15 cellular contexts compared by ENCODE assay signal in genomic region chr2:230262246-230262645, GRCh38. TPM values are rescaled to one million over a fixed set of nuclear protein-coding genes. Genes with fewer than 3 reads are reported as not detected.
DNase-seq lines count a peak whose midpoint lies in the region; ATAC-seq lines count a peak whose summit lies in the region.
"Had no signal": no experiment of that assay in that cellular context is flagged by ENCODE, and none has a peak within 500 bp of the region (broad histone marks: within the 10 kb centered on the region; RNA-seq: fewer than 3 reads in every experiment).

No MANE protein-coding gene starts in this region.

- POLR2A ChIA-PET in activated CD4-positive, alpha-beta memory T cell treated with anti-CD3 and anti-CD28 coated beads for 36 hours (lab: Charles Lee): no interaction called here

- CTCF ChIA-PET in activated naive CD4-positive, alpha-beta T cell treated with anti-CD3 and anti-CD28 coated beads for 36 hours (lab: Charles Lee): no interaction called here
- CTCF ChIA-PET in activated CD4-positive, alpha-beta memory T cell treated with anti-CD3 and anti-CD28 coated beads for 36 hours (lab: Charles Lee): interaction anchor here (0.9 kb wide), 1 partner anchor 25 kb away, joined by 3 read pairs; no protein-coding TSS in a partner anchor

- intact Hi-C loops in activated naive CD4-positive, alpha-beta T cell treated with anti-CD3 and anti-CD28 coated beads for 36 hours (cut with micrococcal nuclease): loop anchor here (1.0 to 2.0 kb wide), 3 partner anchors 8 to 57 kb away; no protein-coding TSS in a partner anchor
- intact Hi-C loops in activated CD4-positive, alpha-beta memory T cell treated with anti-CD3 and anti-CD28 coated beads for 36 hours (cut with micrococcal nuclease): no loop called here

- peaks cover 9% of the 10 kb centered on the region for H3K9me3 Mint-ChIP-seq in activated naive CD4-positive, alpha-beta T cell treated with anti-CD3 and anti-CD28 coated beads for 36 hours
- H3K9me3 Mint-ChIP-seq in activated CD4-positive, alpha-beta memory T cell treated with anti-CD3 and anti-CD28 coated beads for 36 hours: peaks cover 10% of the 10 kb centered on the region
- H3K9me3 Mint-ChIP-seq in effector memory CD8-positive, alpha-beta T cell: no peaks in the 10 kb centered on the region

- peak overlapping the region; percentile 45 for H3K4me3 Mint-ChIP-seq in activated naive CD4-positive, alpha-beta T cell treated with anti-CD3 and anti-CD28 coated beads for 36 hours
- H3K4me3 Mint-ChIP-seq in activated CD4-positive, alpha-beta memory T cell treated with anti-CD3 and anti-CD28 coated beads for 36 hours: peak overlapping the region; percentile 42
- peak overlapping the region; percentile 5 to 52 for H3K4me3 Mint-ChIP-seq in effector memory CD8-positive, alpha-beta T cell
- H3K4me3 Mint-ChIP-seq: type B pancreatic cell had no signal

- peaks cover 41% of the 10 kb centered on the region for H3K4me1 Mint-ChIP-seq in activated naive CD4-positive, alpha-beta T cell treated with anti-CD3 and anti-CD28 coated beads for 36 hours (ENCODE audit: low read depth)
- peaks cover 64% of the 10 kb centered on the region for H3K4me1 Mint-ChIP-seq in activated CD4-positive, alpha-beta memory T cell treated with anti-CD3 and anti-CD28 coated beads for 36 hours (ENCODE audit: low read depth)
- H3K4me1 Mint-ChIP-seq in effector memory CD8-positive, alpha-beta T cell (ENCODE audit: low read depth in 2 of 2): peaks cover 39 to 55% of the 10 kb centered on the region in 2 donors

- no peak for DNase-seq in activated naive CD4-positive, alpha-beta T cell treated with anti-CD3 and anti-CD28 coated beads for 36 hours
- DNase-seq in activated naive CD4-positive, alpha-beta T cell treated with Interleukin-2 at 50 U/mL for 16 hours: no peak
- no peak for DNase-seq in activated CD4-positive, alpha-beta memory T cell treated with anti-CD3 and anti-CD28 coated beads for 36 hours
- no peak for DNase-seq in effector memory CD8-positive, alpha-beta T cell
- DNase-seq in SIG-M5 (lab: John Stamatoyannopoulos, UW) (no peak), NCI-H187 treated with DMSO at 0.1 percent for 48 hours (lab: John Stamatoyannopoulos, UW) (no peak), NOMO-1 treated with DMSO at 0.1 percent for 48 hours (lab: John Stamatoyannopoulos, UW; ENCODE audit: unreplicated experiment) (no peak)
- DNase-seq: DMS79 treated with DMSO at 0.1 percent for 48 hours; GOT3; NCI-H2227 treated with DMSO at 0.1 percent for 48 hours; stimulated activated CD4-positive, alpha-beta T cell treated with anti-CD3 and anti-CD28 coated beads, Interleukin-15, amount 100 ng/mL, for 24 hours had no signal

- peak; percentile 59 for ATAC-seq in effector memory CD8-positive, alpha-beta T cell (replicated peaks)
- ATAC-seq in GM18502 (IDR thresholded peaks at IDR 0.05; ENCODE audit: poor library complexity, unreplicated experiment): no peak
- ATAC-seq: left lobe of liver had no signal

- peak overlapping the region; percentile 82 for H3K27ac Mint-ChIP-seq in activated naive CD4-positive, alpha-beta T cell treated with anti-CD3 and anti-CD28 coated beads for 36 hours
- peak overlapping the region; percentile 67 for H3K27ac Mint-ChIP-seq in activated CD4-positive, alpha-beta memory T cell treated with anti-CD3 and anti-CD28 coated beads for 36 hours
- H3K27ac Mint-ChIP-seq in effector memory CD8-positive, alpha-beta T cell: peak overlapping the region; percentile 21 to 83
- H3K27ac Mint-ChIP-seq: type B pancreatic cell had no signal

- no peaks in the 10 kb centered on the region for H3K27me3 Mint-ChIP-seq in activated naive CD4-positive, alpha-beta T cell treated with anti-CD3 and anti-CD28 coated beads for 36 hours (ENCODE audit: low read depth)
- no peaks in the 10 kb centered on the region for H3K27me3 Mint-ChIP-seq in activated CD4-positive, alpha-beta memory T cell treated with anti-CD3 and anti-CD28 coated beads for 36 hours
- no peaks in the 10 kb centered on the region for H3K27me3 Mint-ChIP-seq in effector memory CD8-positive, alpha-beta T cell
- H3K27me3 Mint-ChIP-seq: type B pancreatic cell had no signal

- H3K36me3 Mint-ChIP-seq in activated naive CD4-positive, alpha-beta T cell treated with anti-CD3 and anti-CD28 coated beads for 36 hours (ENCODE audit: low read depth): peaks cover 48% of the 10 kb centered on the region
- peaks cover 78% of the 10 kb centered on the region for H3K36me3 Mint-ChIP-seq in activated CD4-positive, alpha-beta memory T cell treated with anti-CD3 and anti-CD28 coated beads for 36 hours
- H3K36me3 Mint-ChIP-seq in effector memory CD8-positive, alpha-beta T cell (ENCODE audit: insufficient read depth): peaks cover 14% of the 10 kb centered on the region
- H3K36me3 Mint-ChIP-seq: type B pancreatic cell had no signal

RNA-seq across cellular contexts. Expression of gene SP140, which starts 36.7 kb away (rescaled TPM):
- total RNA-seq in activated naive CD4-positive, alpha-beta T cell treated with anti-CD3 and anti-CD28 coated beads for 36 hours: 10 to 100 TPM; 95.1 to 98.8 TPM
- total RNA-seq in activated CD4-positive, alpha-beta memory T cell treated with anti-CD3 and anti-CD28 coated beads for 36 hours: 100 to 1,000 TPM; 150 to 151 TPM
- total RNA-seq: MCF 10A had no signal

RNA-seq across cellular contexts. Expression of gene SP110, which starts 42.5 kb away (rescaled TPM):
- total RNA-seq in activated naive CD4-positive, alpha-beta T cell treated with anti-CD3 and anti-CD28 coated beads for 36 hours: 10 to 100 TPM; 85.3 to 88.8 TPM
- 10 to 100 TPM; 91.5 to 94.1 TPM for total RNA-seq in activated CD4-positive, alpha-beta memory T cell treated with anti-CD3 and anti-CD28 coated beads for 36 hours
